ENCODE assay signal across 13 cellular contexts in the genomic region with DNA sequence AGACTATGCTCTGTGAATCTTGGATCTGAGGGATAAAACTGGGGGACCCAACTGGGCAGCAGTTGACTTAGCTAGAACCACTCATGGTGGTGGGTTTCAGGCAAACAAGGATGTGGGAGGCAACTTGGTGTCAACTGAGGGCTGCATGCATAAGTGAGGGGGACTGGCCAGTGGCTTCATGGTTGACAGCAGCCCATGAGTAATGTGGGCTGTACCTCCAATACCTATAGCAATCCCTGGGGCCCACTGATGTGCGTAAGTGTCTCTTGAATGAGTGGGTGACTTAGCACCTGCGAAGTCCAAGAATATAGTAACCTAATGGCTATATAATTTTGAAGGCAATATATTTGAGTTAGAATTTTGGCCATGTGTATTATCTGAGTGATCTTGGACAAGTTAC. TPM values are rescaled to one million over a fixed set of nuclear protein-coding genes. Genes with fewer than 3 reads are reported as not detected.
DNase-seq lines count a peak whose midpoint lies in the region; ATAC-seq, FAIRE-seq and TF ChIP-seq lines count a peak whose summit lies in the region.
"Had no signal": no experiment of that assay in that cellular context is flagged by ENCODE, and none has a peak within 500 bp of the region (broad histone marks: within the 10 kb centered on the region; RNA-seq: fewer than 3 reads in every experiment).

No MANE protein-coding gene starts in this region.

- DNase-seq in activated B cell treated with CpG ODN at 0.5 μM for 24 hours (peak; percentile 46), substantia nigra (lab: John Stamatoyannopoulos, UW) (no peak), D721Med (ENCODE audit: insufficient read length, low spot score) (no peak)
- no peak for DNase-seq in stimulated activated CD4-positive, alpha-beta T cell treated with anti-CD3 and anti-CD28 coated beads, Interleukin-4, amount 100 ng/mL, for 1 hour
- DNase-seq: dermis blood vessel endothelial cell, gastrocnemius medialis, left cardiac atrium, NCI-H526 had no signal

- peak overlapping the region; percentile 74 for H3K4me3 Mint-ChIP-seq in activated B cell treated with CpG ODN at 0.5 μM for 24 hours
- H3K4me3 Mint-ChIP-seq: activated naive CD8-positive, alpha-beta T cell had no signal

- peaks cover 89% of the 10 kb centered on the region for H3K4me1 Mint-ChIP-seq in activated B cell treated with CpG ODN at 0.5 μM for 24 hours

- FAIRE-seq in D721Med (lab: Jason Lieb, UNC), result no peak

- peak overlapping the region; percentile 94 for H3K27ac Mint-ChIP-seq in activated B cell treated with CpG ODN at 0.5 μM for 24 hours
- H3K27ac Mint-ChIP-seq: activated naive CD8-positive, alpha-beta T cell had no signal

- CTCF ChIA-PET in activated B cell treated with CpG ODN at 0.5 μM for 24 hours (lab: Charles Lee), result interaction anchor here (1.1 to 5.1 kb wide), 3 partner anchors 13 to 113 kb away, joined by 3 to 22 read pairs (median 3); a partner anchor contains a TSS

- TF ChIP-seq CTCF in activated B cell treated with CpG ODN at 0.5 μM for 24 hours (IDR thresholded peaks at IDR 0.05) (no peak), D721Med (IDR thresholded peaks at IDR 0.05; ENCODE audit: insufficient read depth, missing control alignments) (no peak)

- POLR2A ChIA-PET in activated B cell treated with CpG ODN at 0.5 μM for 24 hours (lab: Charles Lee), result interaction anchor here (1.0 to 14.2 kb wide), 10 partner anchors 8 to 109 kb away, joined by 3 to 427 read pairs (median 3); a partner anchor contains a TSS

- no peaks in the 10 kb centered on the region for H3K9me3 Mint-ChIP-seq in activated B cell treated with CpG ODN at 0.5 μM for 24 hours

- no peaks in the 10 kb centered on the region for H3K27me3 Mint-ChIP-seq in activated B cell treated with CpG ODN at 0.5 μM for 24 hours
- H3K27me3 Mint-ChIP-seq: activated naive CD8-positive, alpha-beta T cell had no signal

- ATAC-seq in GM18505 (IDR thresholded peaks at IDR 0.05; ENCODE audit: unreplicated experiment) (peak; percentile 47), GM21447 (IDR thresholded peaks at IDR 0.05; ENCODE audit: unreplicated experiment) (peak; percentile 62), HG03060 (IDR thresholded peaks at IDR 0.05; ENCODE audit: low read depth, unreplicated experiment) (peak; percentile 39), activated B cell treated with CpG ODN at 0.5 μM for 24 hours (ENCODE audit: low read depth) (peak; percentile 86), GM18873 (IDR thresholded peaks at IDR 0.05; ENCODE audit: low FRiP score, unreplicated experiment) (no peak)
- ATAC-seq: gastrocnemius medialis, left cardiac atrium had no signal

- TF ChIP-seq POLR2A in GM18505 (IDR thresholded peaks at IDR 0.05; ENCODE audit: borderline replicate concordance, extremely low read depth, insufficient read depth, insufficient read length), result peak; percentile 38

- no peaks in the 10 kb centered on the region for H3K36me3 Mint-ChIP-seq in activated B cell treated with CpG ODN at 0.5 μM for 24 hours (ENCODE audit: low read depth)
- H3K36me3 Mint-ChIP-seq: activated naive CD8-positive, alpha-beta T cell had no signal

- no peak overlapping the region for H3K27ac ChIP-seq in substantia nigra (ENCODE audit: low read depth, low read length, poor library complexity, severe bottlenecking)
- H3K27ac ChIP-seq: gastrocnemius medialis had no signal

- intact Hi-C loops in activated B cell treated with CpG ODN at 0.5 μM for 24 hours (cut with micrococcal nuclease), result loop anchor here (1.0 kb wide), 2 partner anchors 13 to 109 kb away; no protein-coding TSS in a partner anchor

RNA-seq across cellular contexts. Expression of a gene that starts 13.7 kb away (rescaled TPM):
- 141 and 160 TPM in 2 replicates for total RNA-seq in activated B cell treated with CpG ODN at 0.5 μM for 24 hours
